9 cellular contexts compared by ENCODE assay signal in genomic region chr18:73456643-73457042, GRCh38.
"Had no signal": no experiment of that assay in that cellular context is flagged by ENCODE, and none has a peak within 500 bp of the region (broad histone marks: within the 10 kb centered on the region; RNA-seq: fewer than 3 reads in every experiment).

No MANE protein-coding gene starts in this region.

- H3K27ac ChIP-seq: KMS-11 had no signal

- FAIRE-seq: H1, H54, HTR-8/SVneo had no signal

- H3K36me3 ChIP-seq: HAP-1 had no signal

- H3K4me3 ChIP-seq: GM23338, HAP-1 had no signal

- DNase-seq: HFFc6, KBM-7 had no signal

- H3K4me1 ChIP-seq: HAP-1 had no signal

- H3K9me3 ChIP-seq: HAP-1 had no signal

- H3K9ac ChIP-seq: KMS-11 had no signal

- ATAC-seq: GM23338, HCT116 had no signal

- H3K4me2 ChIP-seq: GM23338, KMS-11 had no signal

- H2AFZ ChIP-seq: GM23338 had no signal
